6 cellular contexts compared by ENCODE assay signal in the genomic region with DNA sequence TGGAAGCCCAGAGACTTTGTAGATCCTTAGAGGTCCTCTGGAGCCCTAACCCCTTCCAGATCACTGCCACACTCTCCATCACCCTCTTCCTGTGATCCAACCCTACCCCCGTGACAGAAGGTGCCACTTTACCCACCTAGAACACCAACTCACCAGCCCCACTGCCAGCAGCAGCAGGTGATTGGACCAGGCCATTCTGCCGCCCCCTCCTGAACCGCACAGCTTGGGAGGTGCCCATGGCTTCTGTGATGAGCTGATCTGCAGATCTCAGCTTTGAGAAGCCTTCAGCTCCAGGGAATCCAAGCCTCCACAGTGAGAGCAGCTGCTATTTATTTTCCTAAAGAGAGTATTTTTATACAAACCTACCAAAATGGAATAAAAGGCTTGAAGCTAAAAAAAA.
DNase-seq lines count a peak whose midpoint lies in the region; ATAC-seq, FAIRE-seq and TF ChIP-seq lines count a peak whose summit lies in the region.
"Not testable (repeated sequence)": the region's sequence is repeated elsewhere in the genome, so short reads cannot be mapped to it uniquely, and the experiment has no call there.

No MANE protein-coding gene starts in this region.

- H2BK5ac ChIP-seq in IMR-90 (ENCODE audit: low read depth, low read length, poor library complexity, severe bottlenecking) = not testable (repeated sequence)

- not testable (repeated sequence) for H2BK20ac ChIP-seq in IMR-90 (ENCODE audit: low read depth, low read length)

- not testable (repeated sequence) for TF ChIP-seq CTCF in IMR-90 (conservative IDR thresholded peaks at IDR 0.05; ENCODE audit: low read depth, low read length); Panc1 (IDR thresholded peaks at IDR 0.05); activated CD8-positive, alpha-beta T cell treated with anti-CD3 and anti-CD28 coated beads for 36 hours (IDR thresholded peaks at IDR 0.05); left ventricle myocardium inferior (IDR thresholded peaks at IDR 0.05; ENCODE audit: borderline replicate concordance)

- intact Hi-C loops in IMR-90 (cut with micrococcal nuclease); Panc1 (cut with micrococcal nuclease; ENCODE audit: unreplicated experiment); activated CD8-positive, alpha-beta T cell treated with anti-CD3 and anti-CD28 coated beads for 36 hours (cut with micrococcal nuclease); left ventricle myocardium inferior (cut with micrococcal nuclease): not testable (repeated sequence)

- in situ Hi-C loops in IMR-90 (cut with MboI; ENCODE audit: low sequenced_read_pairs); Panc1 (cut with HindIII; ENCODE audit: low pct_unique_long_range_greater_than_20kb, low sequenced_read_pairs): not testable (repeated sequence)

- CTCF ChIA-PET in IMR-90 (lab: Yijun Ruan, JAX) = interaction anchor here (1.0 kb wide), 1 partner anchor 13 kb away, joined by 3 read pairs; no protein-coding TSS in a partner anchor
- CTCF ChIA-PET in Panc1 (lab: Charles Lee); activated CD8-positive, alpha-beta T cell treated with anti-CD3 and anti-CD28 coated beads for 36 hours (lab: Charles Lee): not testable (repeated sequence)

- H3K9ac ChIP-seq in IMR-90 (ENCODE audit: low read depth, low read length) = not testable (repeated sequence)

- H4K91ac ChIP-seq in IMR-90 (ENCODE audit: insufficient read depth, low read depth, low read length) = not testable (repeated sequence)

- H3K27ac Mint-ChIP-seq in activated CD8-positive, alpha-beta T cell treated with anti-CD3 and anti-CD28 coated beads for 36 hours = not testable (repeated sequence)

- not testable (repeated sequence) for H3K9me1 ChIP-seq in IMR-90 (ENCODE audit: insufficient read depth, low read length)

- H3K27ac ChIP-seq in IMR-90 (ENCODE audit: insufficient read depth, low read length) (peak overlapping the region; percentile 46; the same call in 1 of the 2 replicates), left ventricle myocardium inferior (replicated peaks) (peak overlapping the region; percentile 70)
- not testable (repeated sequence) for H3K27ac ChIP-seq in Panc1 (ENCODE audit: low read length)

- not testable (repeated sequence) for H3K56ac ChIP-seq in IMR-90 (ENCODE audit: extremely low read depth, insufficient read depth, low read length)

- not testable (repeated sequence) for H3K4me3 ChIP-seq in IMR-90 (ENCODE audit: insufficient read depth, low read depth, low read length); Panc1 (ENCODE audit: low read depth in 2 of 2, low read length in 2 of 2); left ventricle myocardium inferior

- not testable (repeated sequence) for H2AK9ac ChIP-seq in IMR-90 (replicated peaks; ENCODE audit: low read depth, low read length, poor library complexity)

- not testable (repeated sequence) for H2AK5ac ChIP-seq in IMR-90 (ENCODE audit: low read depth, low read length)

- H3K9me3 Mint-ChIP-seq in activated CD8-positive, alpha-beta T cell treated with anti-CD3 and anti-CD28 coated beads for 36 hours = not testable (repeated sequence)

- WGBS in IMR-90 (ENCODE audit: extremely low coverage in 2 of 2, insufficient read length in 1 of 2), 2 experiments = 83% methylated on average over 1 of the region's 3 CpGs; no CpG with 5 or more reads in 1 of the 2 experiments

- not testable (repeated sequence) for H3K4me3 Mint-ChIP-seq in activated CD8-positive, alpha-beta T cell treated with anti-CD3 and anti-CD28 coated beads for 36 hours

- H3K14ac ChIP-seq in IMR-90 (replicated peaks; ENCODE audit: low read depth, low read length) = not testable (repeated sequence)

- not testable (repeated sequence) for H3K27me3 ChIP-seq in IMR-90 (ENCODE audit: control insufficient read depth, insufficient read depth, low read length); Panc1 (ENCODE audit: control insufficient read depth, insufficient read depth, low read length); left ventricle myocardium inferior (ENCODE audit: low read depth)

- not testable (repeated sequence) for H3K23ac ChIP-seq in IMR-90 (ENCODE audit: low read depth, low read length)

- not testable (repeated sequence) for H3K79me1 ChIP-seq in IMR-90 (ENCODE audit: low read depth in 1 of 2, low read length in 2 of 2)

- not testable (repeated sequence) for TF ChIP-seq POLR2A in GM12891 (IDR thresholded peaks at IDR 0.05; ENCODE audit: low read depth, low read length); GM12892 (IDR thresholded peaks at IDR 0.05; ENCODE audit: low read depth, low read length); IMR-90 (IDR thresholded peaks at IDR 0.05; ENCODE audit: low read depth, low read length)

- not testable (repeated sequence) for H3K4me2 ChIP-seq in IMR-90 (ENCODE audit: low read depth, low read length)

- not testable (repeated sequence) for ATAC-seq in IMR-90 (ENCODE audit: low read depth)
- peak; percentile 17; the same call in 1 of the 2 replicates for ATAC-seq in Panc1
- peak; percentile 53 for ATAC-seq in activated CD8-positive, alpha-beta T cell treated with anti-CD3 and anti-CD28 coated beads for 36 hours

- POLR2A ChIA-PET in IMR-90 (lab: Charles Lee; ENCODE audit: unreplicated experiment) = interaction anchor here (0.6 kb wide), 2 partner anchors 129 to 149 kb away, joined by 4 to 8 read pairs; no protein-coding TSS in a partner anchor
- POLR2A ChIA-PET in Panc1 (lab: Charles Lee) = interaction anchor here (0.6 kb wide), 1 partner anchor 9 kb away, joined by 3 read pairs; no protein-coding TSS in a partner anchor
- POLR2A ChIA-PET in activated CD8-positive, alpha-beta T cell treated with anti-CD3 and anti-CD28 coated beads for 36 hours (lab: Charles Lee) = not testable (repeated sequence)

- not testable (repeated sequence) for H2BK15ac ChIP-seq in IMR-90 (ENCODE audit: low read depth, low read length)

- dilution Hi-C loops in IMR-90 (cut with HindIII; ENCODE audit: low sequenced_read_pairs, unreplicated experiment) = not testable (repeated sequence)

- peaks cover 10% of the 10 kb centered on the region for H3K36me3 Mint-ChIP-seq in activated CD8-positive, alpha-beta T cell treated with anti-CD3 and anti-CD28 coated beads for 36 hours (ENCODE audit: low read depth)

- H3K27me3 Mint-ChIP-seq in activated CD8-positive, alpha-beta T cell treated with anti-CD3 and anti-CD28 coated beads for 36 hours = not testable (repeated sequence)

- not testable (repeated sequence) for H3K9me3 ChIP-seq in IMR-90 (ENCODE audit: control insufficient read depth, insufficient read depth, low read length); Panc1 (ENCODE audit: control insufficient read depth, insufficient read depth, low read depth, low read length); left ventricle myocardium inferior (replicated peaks)

- not testable (repeated sequence) for H4K8ac ChIP-seq in IMR-90 (ENCODE audit: low read depth in 2 of 2, low read length in 2 of 2)

- not testable (repeated sequence) for DNase-seq in GM12891 (ENCODE audit: insufficient read length, low spot score); GM12892 (ENCODE audit: insufficient read length); IMR-90; Panc1 (ENCODE audit: low read depth, low spot score); activated CD8-positive, alpha-beta T cell treated with anti-CD3 and anti-CD28 coated beads for 36 hours; left ventricle myocardium inferior

- H3K4me1 ChIP-seq in IMR-90 (ENCODE audit: control insufficient read depth, insufficient read depth, low read length) = not testable (repeated sequence)
- peaks cover 23% of the 10 kb centered on the region for H3K4me1 ChIP-seq in Panc1 (ENCODE audit: control insufficient read depth, insufficient read depth, low read length)
- H3K4me1 ChIP-seq in left ventricle myocardium inferior = peaks cover 20% of the 10 kb centered on the region

- H3K4ac ChIP-seq in IMR-90 (ENCODE audit: low read depth, low read length) = not testable (repeated sequence)

- peak; percentile 56 for FAIRE-seq in GM12891 (lab: Jason Lieb, UNC)
- FAIRE-seq in GM12892 (lab: Jason Lieb, UNC) = peak; percentile 79

- H2BK120ac ChIP-seq in IMR-90 (ENCODE audit: low read depth, low read length) = not testable (repeated sequence)

- H4K5ac ChIP-seq in IMR-90 (ENCODE audit: low read depth, low read length) = not testable (repeated sequence)

- not testable (repeated sequence) for H2AFZ ChIP-seq in IMR-90 (replicated peaks; ENCODE audit: low read length, poor library complexity)

- not testable (repeated sequence) for H3K18ac ChIP-seq in IMR-90 (ENCODE audit: low read depth, low read length)

- not testable (repeated sequence) for H3K4me1 Mint-ChIP-seq in activated CD8-positive, alpha-beta T cell treated with anti-CD3 and anti-CD28 coated beads for 36 hours (ENCODE audit: low read depth)

- not testable (repeated sequence) for BruUV-seq in IMR-90 (replicated peaks; lab: Mats Ljungman, UMichigan); Panc1 (replicated peaks; lab: Mats Ljungman, UMichigan)

- not testable (repeated sequence) for H4K20me1 ChIP-seq in IMR-90 (ENCODE audit: insufficient read depth, low read length)

- H3K36me3 ChIP-seq in IMR-90 (ENCODE audit: control insufficient read depth, insufficient read depth, low read length); Panc1 (ENCODE audit: control insufficient read depth, insufficient read depth, low read length): not testable (repeated sequence)
- peaks cover 11% of the 10 kb centered on the region for H3K36me3 ChIP-seq in left ventricle myocardium inferior

- not testable (repeated sequence) for TF ChIP-seq RAD21 in IMR-90 (IDR thresholded peaks at IDR 0.05; ENCODE audit: low read length)
